Comparison of ENCODE assay signal across 1 cellular context in the genomic region with DNA sequence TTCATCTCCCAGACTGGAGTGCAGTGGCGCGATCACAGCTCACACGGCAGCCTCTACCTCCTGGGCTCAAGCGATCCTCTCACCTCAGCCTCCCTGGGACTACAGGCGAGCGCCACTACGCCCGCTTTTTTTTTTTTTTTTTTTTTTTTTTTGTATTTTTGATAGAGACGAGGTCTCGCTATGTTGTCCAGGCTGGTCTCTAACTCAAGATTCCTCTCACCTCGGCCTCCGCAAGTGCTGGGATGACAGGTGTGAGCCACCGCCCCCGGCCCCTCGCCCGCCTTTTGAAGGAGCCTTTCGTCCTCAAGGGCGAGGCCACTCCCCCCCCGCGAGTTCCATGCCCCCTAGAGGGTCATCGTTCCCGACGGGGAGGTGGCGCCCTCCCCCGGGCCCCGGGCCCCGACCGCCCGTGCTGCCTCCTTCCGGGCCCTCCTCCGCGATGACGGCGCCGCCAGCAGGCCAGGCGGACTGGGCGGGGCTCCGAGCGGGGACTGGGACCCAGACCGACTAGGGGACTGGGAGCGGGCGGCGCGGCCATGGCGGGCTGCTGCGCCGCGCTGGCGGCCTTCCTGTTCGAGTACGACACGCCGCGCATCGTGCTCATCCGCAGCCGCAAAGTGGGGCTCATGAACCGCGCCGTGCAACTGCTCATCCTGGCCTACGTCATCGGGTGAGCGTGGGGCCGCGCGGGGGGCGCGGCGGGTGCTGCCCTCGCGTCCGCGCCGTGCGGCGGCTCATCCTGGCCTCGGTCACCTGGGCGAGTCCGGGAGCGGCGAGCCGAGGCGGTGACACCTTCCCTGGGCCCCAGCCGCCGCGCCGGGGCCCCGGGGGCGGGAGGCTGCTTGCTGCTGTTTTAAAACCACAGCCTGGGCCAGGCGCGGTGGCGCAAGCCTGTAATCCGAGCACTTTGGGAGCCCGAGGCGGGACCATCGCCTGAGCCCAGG.
TF ChIP-seq lines count a peak whose summit lies in the region.

TSS of gene P2RX4 (plus strand) at position 501 of the 944 bp plus-strand sequence. CDS start at position 537, 36 bp downstream.

TF ChIP-seq in HepG2, 621 proteins besides CTCF, POLR2A, EP300 and RAD21 (continued from another document and continues in another):
- TF ChIP-seq, protein P1, sequence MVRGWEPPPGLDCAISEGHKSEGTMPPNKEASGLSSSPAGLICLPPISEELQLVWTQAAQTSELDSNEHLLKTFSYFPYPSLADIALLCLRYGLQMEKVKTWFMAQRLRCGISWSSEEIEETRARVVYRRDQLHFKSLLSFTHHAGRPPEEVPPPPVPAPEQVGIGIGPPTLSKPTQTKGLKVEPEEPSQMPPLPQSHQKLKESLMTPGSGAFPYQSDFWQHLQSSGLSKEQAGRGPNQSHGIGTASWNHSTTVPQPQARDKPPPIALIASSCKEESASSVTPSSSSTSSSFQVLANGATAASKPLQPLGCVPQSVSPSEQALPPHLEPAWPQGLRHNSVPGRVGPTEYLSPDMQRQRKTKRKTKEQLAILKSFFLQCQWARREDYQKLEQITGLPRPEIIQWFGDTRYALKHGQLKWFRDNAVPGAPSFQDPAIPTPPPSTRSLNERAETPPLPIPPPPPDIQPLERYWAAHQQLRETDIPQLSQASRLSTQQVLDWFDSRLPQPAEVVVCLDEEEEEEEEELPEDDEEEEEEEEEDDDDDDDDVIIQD (CRISPR knock-in tag; IDR thresholded peaks at IDR 0.05; ENCODE audit: low read depth), result 0 out of 2 replicates have a peak, but pooled peaks have one; percentile 27
- TF ChIP-seq ZNF530 (CRISPR knock-in tag; IDR thresholded peaks at IDR 0.05; ENCODE audit: low read depth) (no peak), JARID2 (CRISPR knock-in tag; IDR thresholded peaks at IDR 0.05; ENCODE audit: insufficient replicate concordance) (no peak), JDP2 (CRISPR knock-in tag; IDR thresholded peaks at IDR 0.05; ENCODE audit: borderline replicate concordance) (no peak; the same call in 1 of the 2 replicates), ZNF552 (CRISPR knock-in tag; IDR thresholded peaks at IDR 0.05; ENCODE audit: borderline replicate concordance) (no peak), ZNF891 (CRISPR knock-in tag; IDR thresholded peaks at IDR 0.05) (no peak), STAT5B (CRISPR knock-in tag; IDR thresholded peaks at IDR 0.05) (no peak), ZZZ3 (CRISPR knock-in tag; IDR thresholded peaks at IDR 0.05; ENCODE audit: borderline replicate concordance) (no peak), ZNF800 (CRISPR knock-in tag; IDR thresholded peaks at IDR 0.05) (no peak; the same call in 1 of the 2 replicates), CEBPG (CRISPR knock-in tag; IDR thresholded peaks at IDR 0.05) (peak; percentile 51), ZNF34 (CRISPR knock-in tag; IDR thresholded peaks at IDR 0.05; ENCODE audit: borderline replicate concordance) (no peak), KLF15 (CRISPR knock-in tag; IDR thresholded peaks at IDR 0.05; ENCODE audit: borderline replicate concordance) (no peak; the same call in 1 of the 2 replicates), ARID5B (CRISPR knock-in tag; IDR thresholded peaks at IDR 0.05) (no peak), HES4 (CRISPR knock-in tag; IDR thresholded peaks at IDR 0.05; ENCODE audit: borderline replicate concordance) (no peak; the same call in 1 of the 2 replicates), GABPB1 (CRISPR knock-in tag; IDR thresholded peaks at IDR 0.05) (peak; percentile 84), MATR3 (CRISPR knock-in tag; IDR thresholded peaks at IDR 0.05) (no peak), SNAPC2 (CRISPR knock-in tag; IDR thresholded peaks at IDR 0.05) (no peak; the same call in 1 of the 2 replicates), BHLHE40 (IDR thresholded peaks at IDR 0.05; ENCODE audit: low read length) (peak; percentile 12; the same call in 1 of the 2 replicates), ZKSCAN8 (CRISPR knock-in tag; IDR thresholded peaks at IDR 0.05; ENCODE audit: borderline replicate concordance) (no peak), ZNF264 (CRISPR knock-in tag; IDR thresholded peaks at IDR 0.05) (no peak; the same call in 1 of the 2 replicates), NFRKB (IDR thresholded peaks at IDR 0.05) (no peak), MEIS2 (CRISPR knock-in tag; IDR thresholded peaks at IDR 0.05) (peak; percentile 81), DMAP1 (CRISPR knock-in tag; IDR thresholded peaks at IDR 0.05) (peak; percentile 36; the same call in 1 of the 2 replicates)
- TF ChIP-seq, protein P2, sequence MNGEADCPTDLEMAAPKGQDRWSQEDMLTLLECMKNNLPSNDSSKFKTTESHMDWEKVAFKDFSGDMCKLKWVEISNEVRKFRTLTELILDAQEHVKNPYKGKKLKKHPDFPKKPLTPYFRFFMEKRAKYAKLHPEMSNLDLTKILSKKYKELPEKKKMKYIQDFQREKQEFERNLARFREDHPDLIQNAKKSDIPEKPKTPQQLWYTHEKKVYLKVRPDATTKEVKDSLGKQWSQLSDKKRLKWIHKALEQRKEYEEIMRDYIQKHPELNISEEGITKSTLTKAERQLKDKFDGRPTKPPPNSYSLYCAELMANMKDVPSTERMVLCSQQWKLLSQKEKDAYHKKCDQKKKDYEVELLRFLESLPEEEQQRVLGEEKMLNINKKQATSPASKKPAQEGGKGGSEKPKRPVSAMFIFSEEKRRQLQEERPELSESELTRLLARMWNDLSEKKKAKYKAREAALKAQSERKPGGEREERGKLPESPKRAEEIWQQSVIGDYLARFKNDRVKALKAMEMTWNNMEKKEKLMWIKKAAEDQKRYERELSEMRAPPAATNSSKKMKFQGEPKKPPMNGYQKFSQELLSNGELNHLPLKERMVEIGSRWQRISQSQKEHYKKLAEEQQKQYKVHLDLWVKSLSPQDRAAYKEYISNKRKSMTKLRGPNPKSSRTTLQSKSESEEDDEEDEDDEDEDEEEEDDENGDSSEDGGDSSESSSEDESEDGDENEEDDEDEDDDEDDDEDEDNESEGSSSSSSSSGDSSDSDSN (CRISPR knock-in tag; IDR thresholded peaks at IDR 0.05), result peak; percentile 99
- TF ChIP-seq, protein P3, sequence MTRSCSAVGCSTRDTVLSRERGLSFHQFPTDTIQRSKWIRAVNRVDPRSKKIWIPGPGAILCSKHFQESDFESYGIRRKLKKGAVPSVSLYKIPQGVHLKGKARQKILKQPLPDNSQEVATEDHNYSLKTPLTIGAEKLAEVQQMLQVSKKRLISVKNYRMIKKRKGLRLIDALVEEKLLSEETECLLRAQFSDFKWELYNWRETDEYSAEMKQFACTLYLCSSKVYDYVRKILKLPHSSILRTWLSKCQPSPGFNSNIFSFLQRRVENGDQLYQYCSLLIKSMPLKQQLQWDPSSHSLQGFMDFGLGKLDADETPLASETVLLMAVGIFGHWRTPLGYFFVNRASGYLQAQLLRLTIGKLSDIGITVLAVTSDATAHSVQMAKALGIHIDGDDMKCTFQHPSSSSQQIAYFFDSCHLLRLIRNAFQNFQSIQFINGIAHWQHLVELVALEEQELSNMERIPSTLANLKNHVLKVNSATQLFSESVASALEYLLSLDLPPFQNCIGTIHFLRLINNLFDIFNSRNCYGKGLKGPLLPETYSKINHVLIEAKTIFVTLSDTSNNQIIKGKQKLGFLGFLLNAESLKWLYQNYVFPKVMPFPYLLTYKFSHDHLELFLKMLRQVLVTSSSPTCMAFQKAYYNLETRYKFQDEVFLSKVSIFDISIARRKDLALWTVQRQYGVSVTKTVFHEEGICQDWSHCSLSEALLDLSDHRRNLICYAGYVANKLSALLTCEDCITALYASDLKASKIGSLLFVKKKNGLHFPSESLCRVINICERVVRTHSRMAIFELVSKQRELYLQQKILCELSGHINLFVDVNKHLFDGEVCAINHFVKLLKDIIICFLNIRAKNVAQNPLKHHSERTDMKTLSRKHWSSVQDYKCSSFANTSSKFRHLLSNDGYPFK (CRISPR knock-in tag; IDR thresholded peaks at IDR 0.05; ENCODE audit: borderline replicate concordance), result no peak
- TF ChIP-seq, protein P4, sequence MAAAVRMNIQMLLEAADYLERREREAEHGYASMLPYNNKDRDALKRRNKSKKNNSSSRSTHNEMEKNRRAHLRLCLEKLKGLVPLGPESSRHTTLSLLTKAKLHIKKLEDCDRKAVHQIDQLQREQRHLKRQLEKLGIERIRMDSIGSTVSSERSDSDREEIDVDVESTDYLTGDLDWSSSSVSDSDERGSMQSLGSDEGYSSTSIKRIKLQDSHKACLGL (CRISPR knock-in tag; IDR thresholded peaks at IDR 0.05), result peak; percentile 79; the same call in 1 of the 2 replicates
- TF ChIP-seq, protein P5, sequence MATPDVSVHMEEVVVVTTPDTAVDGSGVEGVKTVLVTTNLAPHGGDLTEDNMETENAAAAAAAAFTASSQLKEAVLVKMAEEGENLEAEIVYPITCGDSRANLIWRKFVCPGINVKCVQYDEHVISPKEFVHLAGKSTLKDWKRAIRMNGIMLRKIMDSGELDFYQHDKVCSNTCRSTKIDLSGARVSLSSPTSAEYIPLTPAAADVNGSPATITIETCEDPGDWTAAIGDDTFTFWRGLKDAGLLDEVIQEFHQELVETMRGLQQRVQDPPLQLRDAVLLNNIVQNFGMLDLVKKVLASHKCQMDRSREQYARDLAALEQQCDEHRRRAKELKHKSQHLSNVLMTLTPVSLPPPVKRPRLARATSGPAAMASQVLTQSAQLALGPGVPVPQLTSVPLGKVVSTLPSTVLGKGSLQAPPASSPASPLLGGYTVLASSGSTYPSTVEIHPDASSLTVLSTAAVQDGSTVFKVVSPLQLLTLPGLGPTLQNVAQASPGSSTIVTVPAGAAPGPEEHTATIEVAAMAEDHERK (CRISPR knock-in tag; IDR thresholded peaks at IDR 0.05; ENCODE audit: low read depth), result no peak
- TF ChIP-seq, protein P6, sequence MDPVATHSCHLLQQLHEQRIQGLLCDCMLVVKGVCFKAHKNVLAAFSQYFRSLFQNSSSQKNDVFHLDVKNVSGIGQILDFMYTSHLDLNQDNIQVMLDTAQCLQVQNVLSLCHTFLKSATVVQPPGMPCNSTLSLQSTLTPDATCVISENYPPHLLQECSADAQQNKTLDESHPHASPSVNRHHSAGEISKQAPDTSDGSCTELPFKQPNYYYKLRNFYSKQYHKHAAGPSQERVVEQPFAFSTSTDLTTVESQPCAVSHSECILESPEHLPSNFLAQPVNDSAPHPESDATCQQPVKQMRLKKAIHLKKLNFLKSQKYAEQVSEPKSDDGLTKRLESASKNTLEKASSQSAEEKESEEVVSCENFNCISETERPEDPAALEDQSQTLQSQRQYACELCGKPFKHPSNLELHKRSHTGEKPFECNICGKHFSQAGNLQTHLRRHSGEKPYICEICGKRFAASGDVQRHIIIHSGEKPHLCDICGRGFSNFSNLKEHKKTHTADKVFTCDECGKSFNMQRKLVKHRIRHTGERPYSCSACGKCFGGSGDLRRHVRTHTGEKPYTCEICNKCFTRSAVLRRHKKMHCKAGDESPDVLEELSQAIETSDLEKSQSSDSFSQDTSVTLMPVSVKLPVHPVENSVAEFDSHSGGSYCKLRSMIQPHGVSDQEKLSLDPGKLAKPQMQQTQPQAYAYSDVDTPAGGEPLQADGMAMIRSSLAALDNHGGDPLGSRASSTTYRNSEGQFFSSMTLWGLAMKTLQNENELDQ (CRISPR knock-in tag; IDR thresholded peaks at IDR 0.05; ENCODE audit: borderline replicate concordance), result no peak
